10 cellular contexts compared by ENCODE assay signal in the genomic region with DNA sequence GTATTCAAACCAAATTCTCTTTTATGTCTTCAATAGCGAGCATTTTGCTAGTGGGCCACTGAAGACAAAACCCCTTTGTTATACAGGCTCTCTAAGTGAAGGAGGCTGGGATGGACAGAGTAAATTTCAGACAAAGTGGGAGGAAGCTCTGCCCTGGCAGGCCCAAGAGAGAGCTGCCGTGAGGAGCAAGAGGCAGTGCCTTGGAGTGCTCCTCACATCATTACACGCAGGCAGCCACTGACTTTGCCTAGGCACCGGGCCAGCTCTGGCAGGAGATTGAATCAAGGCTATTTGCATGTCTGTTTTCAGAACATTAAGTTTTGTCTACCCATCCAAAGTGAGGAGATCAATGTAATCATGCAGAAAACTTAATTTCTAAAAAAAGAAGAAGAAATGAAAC.
DNase-seq lines count a peak whose midpoint lies in the region; ATAC-seq lines count a peak whose summit lies in the region.
"Had no signal": no experiment of that assay in that cellular context is flagged by ENCODE, and none has a peak within 500 bp of the region (broad histone marks: within the 10 kb centered on the region; RNA-seq: fewer than 3 reads in every experiment).

No MANE protein-coding gene starts in this region.

- ATAC-seq in GM19463 (IDR thresholded peaks at IDR 0.05; ENCODE audit: unreplicated experiment) (peak; percentile 38), HG03442 (IDR thresholded peaks at IDR 0.05; ENCODE audit: unreplicated experiment) (peak; percentile 48)
- ATAC-seq: HCT116 had no signal

- DNase-seq in foreskin melanocyte (peak; percentile 78), superior temporal gyrus (ENCODE audit: extremely low spot score) (peak; percentile 59), NCI-H2107 (lab: John Stamatoyannopoulos, UW) (no peak), NCI-H2029 treated with DMSO at 0.1 percent for 48 hours (lab: John Stamatoyannopoulos, UW) (no peak)
- no peak for DNase-seq in stimulated activated naive CD4-positive, alpha-beta T cell (lab: John Stamatoyannopoulos, UW)
- no peak for DNase-seq in activated CD4-positive, CD25-positive, alpha-beta regulatory T cell treated with anti-CD3 and anti-CD28 coated beads, Interleukin-2, amount 50 U/mL, for 72 hours
- DNase-seq: stimulated activated CD4-positive, alpha-beta T cell treated with anti-CD3 and anti-CD28 coated beads, Interleukin-4, amount 100 ng/mL, for 4 hours had no signal

Comparison
In these comparisons a context has a peak if more than half of its experiments do, and no peak if none do; other contexts are left out.
1. DNase-seq: peak in foreskin melanocyte (single experiment) and superior temporal gyrus (single experiment); none in stimulated activated naive CD4-positive, alpha-beta T cell (0 of 6), NCI-H2107 (single experiment), activated CD4-positive, CD25-positive, alpha-beta regulatory T cell treated with anti-CD3 and anti-CD28 coated beads, Interleukin-2, amount 50 U/mL, for 72 hours (single experiment) and NCI-H2029 treated with DMSO at 0.1 percent for 48 hours (single experiment).